In the genomic region with DNA sequence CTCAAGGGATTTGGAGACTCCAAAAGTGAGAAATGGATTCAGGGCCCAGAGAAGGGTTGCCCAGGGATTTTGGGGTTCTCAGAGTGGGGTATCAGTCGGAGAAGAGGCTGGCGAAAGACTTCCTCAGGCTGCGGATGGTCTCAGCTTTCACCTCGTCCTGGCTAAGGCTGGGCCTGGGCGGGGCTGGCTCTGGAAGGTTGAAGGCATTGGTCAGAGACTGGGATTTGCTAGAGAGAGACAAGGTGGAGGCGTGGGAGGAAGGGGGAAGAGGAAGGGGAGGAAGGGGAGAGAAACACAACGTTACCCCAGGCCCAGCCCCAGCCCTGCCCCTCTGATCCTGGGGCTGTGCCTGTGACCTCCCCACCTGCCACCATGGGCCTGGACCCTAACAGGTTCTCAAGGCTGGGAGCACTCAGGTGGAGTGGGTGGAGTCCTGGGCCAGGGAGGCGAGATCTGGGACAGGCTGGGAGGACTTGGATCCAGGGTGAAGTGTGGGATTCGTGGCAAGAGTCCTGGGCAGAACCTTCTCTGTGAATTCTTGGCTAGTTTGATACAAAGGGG, we compare ENCODE assay signal across 13 cellular contexts. TPM values are rescaled to one million over a fixed set of nuclear protein-coding genes. Genes with fewer than 3 reads are reported as not detected.
DNase-seq lines count a peak whose midpoint lies in the region; ATAC-seq and TF ChIP-seq lines count a peak whose summit lies in the region.
"Had no signal": no experiment of that assay in that cellular context is flagged by ENCODE, and none has a peak within 500 bp of the region (broad histone marks: within the 10 kb centered on the region; RNA-seq: fewer than 3 reads in every experiment).

No MANE protein-coding gene starts in this region.

- H3K27ac ChIP-seq in GM23338 (ENCODE audit: low read depth) (peak overlapping the region; percentile 97), hepatocyte (peak overlapping the region; percentile 69)

- H3K4me1 ChIP-seq in GM23338 (ENCODE audit: insufficient read depth) (peaks cover 5% of the 10 kb centered on the region; the same call in 1 of the 2 replicates), hepatocyte (ENCODE audit: insufficient read depth) (peaks cover 4% of the 10 kb centered on the region)

- peak overlapping the region; percentile 94 for H3K27ac Mint-ChIP-seq in GM23338
- H3K27ac Mint-ChIP-seq in T-helper 17 cell = peak overlapping the region; percentile 95
- H3K27ac Mint-ChIP-seq: activated T-helper 2 cell treated with anti-CD3 and anti-CD28 coated beads, Interferon-gamma antibody, Interleukin-2, Interleukin-4, amounts not matched to agents 10 μg/mL and 5 μg/mL and 100 μg/mL, durations not matched to agents 14 hours and 24 hours and 36 hours; stimulated activated memory B cell treated with anti-CD40 and anti-IgM and Interleukin-4, amounts not matched to agents 10 μg/mL and 1 μg/mL and 100 μg/mL, for 72 hours had no signal

- H3K9me2 ChIP-seq in GM23338 (ENCODE audit: insufficient read depth) = no peaks in the 10 kb centered on the region
- no peaks in the 10 kb centered on the region for H3K9me2 ChIP-seq in hepatocyte (replicated peaks; ENCODE audit: insufficient read depth)

- TF ChIP-seq CTCF in GM23338 (conservative IDR thresholded peaks at IDR 0.05; ENCODE audit: low read depth in 2 of 2) (no peak), hepatocyte (IDR thresholded peaks at IDR 0.05; ENCODE audit: poor library complexity) (no peak)

- 74% methylated on average over 8 of the region's 9 CpGs for WGBS in hepatocyte (ENCODE audit: low lambda C conversion rate, missing lambda C conversion rate)

- no peaks in the 10 kb centered on the region for H4K20me1 ChIP-seq in GM23338 (replicated peaks; ENCODE audit: insufficient read depth)
- H4K20me1 ChIP-seq in hepatocyte (ENCODE audit: insufficient read depth, poor library complexity, severe bottlenecking) = no peaks in the 10 kb centered on the region

- H3K79me2 ChIP-seq in GM23338 (replicated peaks; ENCODE audit: insufficient read depth) (no peaks in the 10 kb centered on the region), hepatocyte (no peaks in the 10 kb centered on the region)

- H3K4me1 Mint-ChIP-seq in GM23338 = peaks cover 25% of the 10 kb centered on the region
- H3K4me1 Mint-ChIP-seq in T-helper 17 cell = peaks cover 14% of the 10 kb centered on the region

- H3K27me3 Mint-ChIP-seq in GM23338 (ENCODE audit: insufficient read depth, low read depth, poor library complexity) = peaks cover 21% of the 10 kb centered on the region
- no peaks in the 10 kb centered on the region for H3K27me3 Mint-ChIP-seq in T-helper 17 cell

- peak overlapping the region; percentile 56 for H3K4me3 ChIP-seq in GM23338
- no peak overlapping the region for H3K4me3 ChIP-seq in hepatocyte

- H3K9me3 Mint-ChIP-seq in GM23338 = no peaks in the 10 kb centered on the region; the same call in 2 of the 3 replicates
- H3K9me3 Mint-ChIP-seq: activated T-helper 2 cell treated with anti-CD3 and anti-CD28 coated beads, Interferon-gamma antibody, Interleukin-2, Interleukin-4, amounts not matched to agents 10 μg/mL and 5 μg/mL and 100 μg/mL, durations not matched to agents 14 hours and 24 hours and 36 hours; stimulated activated memory B cell treated with anti-CD40 and anti-IgM and Interleukin-4, amounts not matched to agents 10 μg/mL and 1 μg/mL and 100 μg/mL, for 72 hours had no signal

- no peak for DNase-seq in GM23338 (ENCODE audit: low spot score)
- DNase-seq in T-helper 17 cell = no peak
- no peak for DNase-seq in hepatocyte (ENCODE audit: low spot score)
- no peak for DNase-seq in sciatic nerve (ENCODE audit: low spot score)
- no peak for DNase-seq in SIG-M5 treated with dmso at 0.1 percent for 504 hours (lab: John Stamatoyannopoulos, UW; ENCODE audit: unreplicated experiment)
- DNase-seq: activated CD4-positive, alpha-beta T cell treated with anti-CD3 and anti-CD28 coated beads, Interleukin-2, amount 50 U/mL, for 1 hour; GOT3; NCI-H1436; occipital lobe had no signal

- H3K9me3 ChIP-seq in T-helper 17 cell (ENCODE audit: control insufficient read depth, low read length, poor library complexity, severe bottlenecking) = no peaks in the 10 kb centered on the region
- H3K9me3 ChIP-seq in hepatocyte (ENCODE audit: low read depth) = no peaks in the 10 kb centered on the region

- H3K36me3 Mint-ChIP-seq in GM23338 (ENCODE audit: low read depth) (peaks cover 49% of the 10 kb centered on the region), T-helper 17 cell (ENCODE audit: low read depth) (peaks cover 9% of the 10 kb centered on the region)

- peak overlapping the region; percentile 72 for H3K4me3 Mint-ChIP-seq in GM23338
- H3K4me3 Mint-ChIP-seq in T-helper 17 cell = peak overlapping the region; percentile 58
- H3K4me3 Mint-ChIP-seq: stimulated activated memory B cell treated with anti-CD40 and anti-IgM and Interleukin-4, amounts not matched to agents 10 μg/mL and 1 μg/mL and 100 μg/mL, for 72 hours had no signal

- intact Hi-C loops in sciatic nerve (cut with DNase I) = no loop called here

- ATAC-seq in GM23338 (no peak; the same call in 2 of the 3 replicates), T-helper 17 cell (peak; percentile 30), sciatic nerve (peak; percentile 4), HG02885 (IDR thresholded peaks at IDR 0.05; ENCODE audit: poor library complexity, unreplicated experiment) (no peak), GM18511 (IDR thresholded peaks at IDR 0.05; ENCODE audit: unreplicated experiment) (no peak)
- ATAC-seq: stimulated activated memory B cell treated with anti-CD40 and anti-IgM and Interleukin-4, amounts not matched to agents 10 μg/mL and 1 μg/mL and 100 μg/mL, for 72 hours had no signal

- no peaks in the 10 kb centered on the region for H3K27me3 ChIP-seq in GM23338 (ENCODE audit: insufficient read depth)
- H3K27me3 ChIP-seq in hepatocyte = no peaks in the 10 kb centered on the region

- H3F3A ChIP-seq in GM23338 (replicated peaks; ENCODE audit: low read depth) = no peaks in the 10 kb centered on the region

- H3K36me3 ChIP-seq in GM23338 (ENCODE audit: insufficient read depth) (no peaks in the 10 kb centered on the region), hepatocyte (replicated peaks; ENCODE audit: insufficient read depth, low read depth) (no peaks in the 10 kb centered on the region)

- H2AFZ ChIP-seq in GM23338 (no peak overlapping the region), hepatocyte (no peak overlapping the region)

- H3K4me2 ChIP-seq in GM23338 = peak overlapping the region; percentile 80; the same call in 1 of the 2 replicates
- H3K4me2 ChIP-seq in hepatocyte = no peak overlapping the region

TF ChIP-seq in GM23338, 12 proteins besides CTCF, POLR2A, EP300 and RAD21 (continues in another document):
- TF ChIP-seq NANOG (IDR thresholded peaks at IDR 0.05; ENCODE audit: borderline replicate concordance) = no peak
- no peak for TF ChIP-seq STAT1 (IDR thresholded peaks at IDR 0.05; ENCODE audit: unreplicated experiment)
- TF ChIP-seq EZH2phosphoT487 (IDR thresholded peaks at IDR 0.05; ENCODE audit: unreplicated experiment) = no peak
- no peak for TF ChIP-seq POLR2AphosphoS5 (IDR thresholded peaks at IDR 0.05; ENCODE audit: low read depth)
- TF ChIP-seq REST (IDR thresholded peaks at IDR 0.05; ENCODE audit: unreplicated experiment) = no peak
- no peak for TF ChIP-seq CREB1 (CRISPR knock-in tag; IDR thresholded peaks at IDR 0.05; ENCODE audit: low read depth)
- no peak for TF ChIP-seq EZH2 (IDR thresholded peaks at IDR 0.05; ENCODE audit: low read depth, unreplicated experiment)

RNA-seq across cellular contexts. Expression of gene TIMP1, which starts 9.4 kb away (rescaled TPM):
- 39.0 and 42.5 TPM in 2 replicates for total RNA-seq in GM23338 (2014; rRNA removed; shearing (Covaris generic))
- polyA plus RNA-seq in GM23338 (2016; fragmentation: Nextera tagmentation; extraction: Ambion mirVana) (117 and 121 TPM in 2 replicates), hepatocyte (4,849 and 5,452 TPM in 2 replicates)
- total RNA-seq in T-helper 17 cell (100 to 1,000 TPM in 1 of 2 donors, 10 to 100 TPM in 1; 94.5 to 143 TPM), hepatocyte (669 and 671 TPM in 2 replicates), sciatic nerve (288 TPM)

RNA-seq across cellular contexts. Expression of gene ARAF, which starts 11.8 kb away (rescaled TPM):
- total RNA-seq in GM23338 (2014; rRNA removed; shearing (Covaris generic)) = 18.0 and 28.2 TPM in 2 replicates
- 35.9 and 43.9 TPM in 2 replicates for polyA plus RNA-seq in GM23338 (2016; fragmentation: Nextera tagmentation; extraction: Ambion mirVana)
- total RNA-seq in T-helper 17 cell = 100 to 1,000 TPM; 132 to 140 TPM
- 29.8 and 44.0 TPM in 2 replicates for total RNA-seq in hepatocyte
- 86.7 and 89.6 TPM in 2 replicates for polyA plus RNA-seq in hepatocyte
- 60.5 TPM for total RNA-seq in sciatic nerve

RNA-seq across cellular contexts. Expression of gene SYN1, which starts 46.8 kb away (rescaled TPM):
- total RNA-seq in GM23338 (2014; rRNA removed; shearing (Covaris generic)) = 4.7 and 6.7 TPM in 2 replicates
- polyA plus RNA-seq in GM23338 (2016; fragmentation: Nextera tagmentation; extraction: Ambion mirVana) = 3.6 and 7.1 TPM in 2 replicates
- total RNA-seq in T-helper 17 cell = 1 to 10 TPM in 1 of 2 donors, under 1 TPM in 1; 0.52 to 1.1 TPM
- total RNA-seq in hepatocyte = 0.43 and 1.2 TPM in 2 replicates
- 3.7 and 4.6 TPM in 2 replicates for polyA plus RNA-seq in hepatocyte
- 2.9 TPM for total RNA-seq in sciatic nerve

RNA-seq across cellular contexts. Expression of gene CFP, which starts 56.9 kb away (rescaled TPM):
- total RNA-seq in GM23338 (2014; rRNA removed; shearing (Covaris generic)) = 1.9 and 2.2 TPM in 2 replicates
- polyA plus RNA-seq in GM23338 (2016; fragmentation: Nextera tagmentation; extraction: Ambion mirVana) (1.8 and 2.1 TPM in 2 replicates), hepatocyte (0.17 and 0.58 TPM in 2 replicates)
- total RNA-seq in T-helper 17 cell (10 to 100 TPM; 17.7 to 25.3 TPM), hepatocyte (0.23 TPM in 1 of 2 replicates, not detected in the other), sciatic nerve (7.3 TPM)

Comparison
In these comparisons a context has a peak if more than half of its experiments do, and no peak if none do; other contexts are left out.
1. ATAC-seq: peak in T-helper 17 cell (single experiment) and sciatic nerve (single experiment); none in GM23338 (single experiment), HG02885 (single experiment) and GM18511 (single experiment).